ENCODE assay signal across 10 cellular contexts in the genomic region with DNA sequence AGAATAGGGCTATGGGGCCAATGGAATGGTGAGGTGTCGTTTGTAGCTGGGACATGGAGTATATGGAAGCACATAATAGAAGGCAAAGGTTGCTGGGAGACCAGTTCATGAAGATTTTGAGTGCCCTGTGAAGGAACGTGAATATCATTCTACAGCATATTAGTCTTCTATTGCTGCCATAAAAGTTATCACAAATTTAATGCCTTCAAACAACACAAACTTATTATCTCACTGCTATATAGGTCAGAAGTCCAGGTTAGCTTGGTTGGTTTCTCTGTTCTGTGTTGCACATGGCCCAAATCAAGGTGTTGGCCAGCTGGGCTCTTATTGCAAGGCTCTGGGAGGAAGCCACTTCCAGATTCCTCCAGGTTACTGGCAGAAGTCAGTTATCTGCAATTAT.
"Had no signal": no experiment of that assay in that cellular context is flagged by ENCODE, and none has a peak within 500 bp of the region (broad histone marks: within the 10 kb centered on the region; RNA-seq: fewer than 3 reads in every experiment).

No MANE protein-coding gene starts in this region.

- H3K4me1 Mint-ChIP-seq: IgD-negative memory B cell had no signal

- H3K36me3 ChIP-seq: HAP-1 had no signal

- H3K36me3 Mint-ChIP-seq: IgD-negative memory B cell had no signal

- H2AFZ ChIP-seq: GM23248 had no signal

- H3K27ac Mint-ChIP-seq: HFFc6, IgD-negative memory B cell had no signal

- H3K4me3 ChIP-seq: GM23248, HAP-1 had no signal

- H3K9ac ChIP-seq: GM23248 had no signal

- H3K9me3 ChIP-seq: HAP-1 had no signal

- H3K4me3 Mint-ChIP-seq: HFFc6, IgD-negative memory B cell had no signal

- DNase-seq: GM23248, GOT3, H7, HFFc6, KBM-7 had no signal

- H3K27ac ChIP-seq: GM23248, HL-60 had no signal

- ATAC-seq: HCT116, HepG2 had no signal
